In genomic region chr20:19770375-19770774, GRCh38 we compare ENCODE assay signal across 1 cellular context.
TF ChIP-seq lines count a peak whose summit lies in the region.

No MANE protein-coding gene starts in this region.

TF ChIP-seq in H1, 55 proteins besides CTCF, POLR2A, EP300 and RAD21:
- no peak for TF ChIP-seq MAX (IDR thresholded peaks at IDR 0.05)
- TF ChIP-seq YY1 (IDR thresholded peaks at IDR 0.05; ENCODE audit: low read depth, low read length): no peak
- no peak for TF ChIP-seq SRF (IDR thresholded peaks at IDR 0.05; ENCODE audit: low read depth, low read length)
TF ChIP-seq in H1: peak in this region for 0.
